8 cellular contexts compared by ENCODE assay signal in the genomic region with DNA sequence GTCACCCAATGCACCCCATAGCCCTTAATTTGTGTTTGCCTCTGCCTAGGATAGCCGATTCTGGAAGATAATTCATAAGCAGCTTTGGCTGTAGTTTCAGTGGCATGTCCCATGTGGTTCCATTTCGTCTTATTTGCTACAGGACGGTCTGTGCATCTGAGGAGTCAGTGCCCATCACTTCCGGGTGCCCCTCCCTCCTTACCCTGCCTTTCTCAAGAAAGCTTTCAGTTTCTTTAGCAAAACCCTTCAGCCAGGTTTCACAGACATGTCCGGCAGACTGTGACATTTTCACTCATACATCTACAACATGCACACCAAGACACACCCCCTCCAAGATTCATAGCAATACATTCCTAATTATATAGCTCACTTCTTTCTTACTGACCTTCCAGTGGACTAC. TPM values are rescaled to one million over a fixed set of nuclear protein-coding genes. Genes with fewer than 3 reads are reported as not detected.
DNase-seq lines count a peak whose midpoint lies in the region; ATAC-seq and TF ChIP-seq lines count a peak whose summit lies in the region.

No MANE protein-coding gene starts in this region.

- no peaks in the 10 kb centered on the region for H3K9me3 Mint-ChIP-seq in memory B cell
- no peaks in the 10 kb centered on the region for H3K9me3 Mint-ChIP-seq in mesothelial cell of epicardium

- no peak for TF ChIP-seq CTCF in omental fat pad (IDR thresholded peaks at IDR 0.05)
- no peak for TF ChIP-seq CTCF in mesothelial cell of epicardium (IDR thresholded peaks at IDR 0.05; ENCODE audit: unreplicated experiment)

- peak overlapping the region; percentile 52 for H3K4me3 Mint-ChIP-seq in memory B cell
- H3K4me3 Mint-ChIP-seq in mesothelial cell of epicardium, result no peak overlapping the region

- peak overlapping the region; percentile 10 for H3K27ac Mint-ChIP-seq in memory B cell
- H3K27ac Mint-ChIP-seq in mesothelial cell of epicardium, result no peak overlapping the region

- peaks cover 16% of the 10 kb centered on the region for H3K27me3 Mint-ChIP-seq in memory B cell
- H3K27me3 Mint-ChIP-seq in mesothelial cell of epicardium (ENCODE audit: low read depth), result peaks cover 2% of the 10 kb centered on the region

- peak in 1 of 2 donors; percentile 35 for DNase-seq in memory B cell (ENCODE audit: low spot score in 2 of 2)
- DNase-seq in omental fat pad (ENCODE audit: low spot score), result no peak
- DNase-seq in mesothelial cell of epicardium (ENCODE audit: low spot score in 2 of 2, unreplicated experiment in 2 of 2), result no peak
- DNase-seq in activated CD8-positive, alpha-beta memory T cell treated with anti-CD3 and anti-CD28 coated beads, Interleukin-2, amount 50 U/mL, for 4 hours, result no peak
- DNase-seq in superior temporal gyrus (ENCODE audit: extremely low spot score), result no peak

- peak; percentile 99 for ATAC-seq in GM18861 (IDR thresholded peaks at IDR 0.05; ENCODE audit: unreplicated experiment)
- peak; percentile 97 for ATAC-seq in GM21528 (IDR thresholded peaks at IDR 0.05; ENCODE audit: low FRiP score, unreplicated experiment)
- peak; percentile 99 for ATAC-seq in HG03432 (IDR thresholded peaks at IDR 0.05; ENCODE audit: unreplicated experiment)
- peak; percentile 91 for ATAC-seq in memory B cell (ENCODE audit: low read depth)
- no peak for ATAC-seq in omental fat pad (ENCODE audit: low FRiP score)

- H3K4me1 Mint-ChIP-seq in memory B cell, result peaks cover 20% of the 10 kb centered on the region
- peaks cover 29% of the 10 kb centered on the region for H3K4me1 Mint-ChIP-seq in mesothelial cell of epicardium

- H3K36me3 Mint-ChIP-seq in memory B cell (no peaks in the 10 kb centered on the region), mesothelial cell of epicardium (no peaks in the 10 kb centered on the region)

RNA-seq across cellular contexts. Expression of a gene that starts 14.3 kb away (rescaled TPM):
- total RNA-seq in omental fat pad (under 1 TPM in 2 of 4 donors, not detected in 2; 0.24 to 0.37 TPM), mesothelial cell of epicardium (0.45 to 0.68 TPM (median 0.47 TPM) in 3 replicates)

RNA-seq across cellular contexts. Expression of a gene that starts 37.2 kb away (rescaled TPM):
- 10 to 100 TPM in 1 of 4 donors, 1 to 10 TPM in 3; 1.5 to 12.1 (median 3.0) TPM for total RNA-seq in omental fat pad
- total RNA-seq in mesothelial cell of epicardium, result 0.09 to 0.23 TPM (median 0.11 TPM) in 3 replicates
